Comparison of ENCODE assay signal across 1 cellular context in genomic region chr18:43876286-43877082, GRCh38.
TF ChIP-seq lines count a peak whose summit lies in the region.

No MANE protein-coding gene starts in this region.

TF ChIP-seq in SK-N-SH treated with all-trans-retinoic acid at 6 μM for 48 hours, 23 proteins besides CTCF, POLR2A, EP300 and RAD21 (continued from another document):
- TF ChIP-seq, protein P1, sequence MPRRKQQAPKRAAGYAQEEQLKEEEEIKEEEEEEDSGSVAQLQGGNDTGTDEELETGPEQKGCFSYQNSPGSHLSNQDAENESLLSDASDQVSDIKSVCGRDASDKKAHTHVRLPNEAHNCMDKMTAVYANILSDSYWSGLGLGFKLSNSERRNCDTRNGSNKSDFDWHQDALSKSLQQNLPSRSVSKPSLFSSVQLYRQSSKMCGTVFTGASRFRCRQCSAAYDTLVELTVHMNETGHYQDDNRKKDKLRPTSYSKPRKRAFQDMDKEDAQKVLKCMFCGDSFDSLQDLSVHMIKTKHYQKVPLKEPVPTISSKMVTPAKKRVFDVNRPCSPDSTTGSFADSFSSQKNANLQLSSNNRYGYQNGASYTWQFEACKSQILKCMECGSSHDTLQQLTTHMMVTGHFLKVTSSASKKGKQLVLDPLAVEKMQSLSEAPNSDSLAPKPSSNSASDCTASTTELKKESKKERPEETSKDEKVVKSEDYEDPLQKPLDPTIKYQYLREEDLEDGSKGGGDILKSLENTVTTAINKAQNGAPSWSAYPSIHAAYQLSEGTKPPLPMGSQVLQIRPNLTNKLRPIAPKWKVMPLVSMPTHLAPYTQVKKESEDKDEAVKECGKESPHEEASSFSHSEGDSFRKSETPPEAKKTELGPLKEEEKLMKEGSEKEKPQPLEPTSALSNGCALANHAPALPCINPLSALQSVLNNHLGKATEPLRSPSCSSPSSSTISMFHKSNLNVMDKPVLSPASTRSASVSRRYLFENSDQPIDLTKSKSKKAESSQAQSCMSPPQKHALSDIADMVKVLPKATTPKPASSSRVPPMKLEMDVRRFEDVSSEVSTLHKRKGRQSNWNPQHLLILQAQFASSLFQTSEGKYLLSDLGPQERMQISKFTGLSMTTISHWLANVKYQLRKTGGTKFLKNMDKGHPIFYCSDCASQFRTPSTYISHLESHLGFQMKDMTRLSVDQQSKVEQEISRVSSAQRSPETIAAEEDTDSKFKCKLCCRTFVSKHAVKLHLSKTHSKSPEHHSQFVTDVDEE (CRISPR knock-in tag; IDR thresholded peaks at IDR 0.05), result peak; percentile 86
- no peak for TF ChIP-seq OSR1 (CRISPR knock-in tag; IDR thresholded peaks at IDR 0.05)
- TF ChIP-seq ZC3H10 (CRISPR knock-in tag; IDR thresholded peaks at IDR 0.05), result no peak
- no peak for TF ChIP-seq ZFP30 (CRISPR knock-in tag; IDR thresholded peaks at IDR 0.05)
- TF ChIP-seq TOX (CRISPR knock-in tag; IDR thresholded peaks at IDR 0.05; ENCODE audit: borderline replicate concordance), result no peak
- no peak for TF ChIP-seq ZNF70 (CRISPR knock-in tag; IDR thresholded peaks at IDR 0.05)
- TF ChIP-seq, protein P2, sequence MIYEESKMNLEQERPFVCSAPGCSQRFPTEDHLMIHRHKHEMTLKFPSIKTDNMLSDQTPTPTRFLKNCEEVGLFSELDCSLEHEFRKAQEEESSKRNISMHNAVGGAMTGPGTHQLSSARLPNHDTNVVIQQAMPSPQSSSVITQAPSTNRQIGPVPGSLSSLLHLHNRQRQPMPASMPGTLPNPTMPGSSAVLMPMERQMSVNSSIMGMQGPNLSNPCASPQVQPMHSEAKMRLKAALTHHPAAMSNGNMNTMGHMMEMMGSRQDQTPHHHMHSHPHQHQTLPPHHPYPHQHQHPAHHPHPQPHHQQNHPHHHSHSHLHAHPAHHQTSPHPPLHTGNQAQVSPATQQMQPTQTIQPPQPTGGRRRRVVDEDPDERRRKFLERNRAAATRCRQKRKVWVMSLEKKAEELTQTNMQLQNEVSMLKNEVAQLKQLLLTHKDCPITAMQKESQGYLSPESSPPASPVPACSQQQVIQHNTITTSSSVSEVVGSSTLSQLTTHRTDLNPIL (CRISPR knock-in tag; IDR thresholded peaks at IDR 0.05; ENCODE audit: low read depth), result no peak
- TF ChIP-seq ZNF565 (CRISPR knock-in tag; conservative IDR thresholded peaks at IDR 0.05; ENCODE audit: low read depth), result no peak
- TF ChIP-seq CSDC2 (CRISPR knock-in tag; IDR thresholded peaks at IDR 0.05), result no peak
- no peak for TF ChIP-seq GLIS3 (CRISPR knock-in tag; IDR thresholded peaks at IDR 0.05)
